In the genomic region with DNA sequence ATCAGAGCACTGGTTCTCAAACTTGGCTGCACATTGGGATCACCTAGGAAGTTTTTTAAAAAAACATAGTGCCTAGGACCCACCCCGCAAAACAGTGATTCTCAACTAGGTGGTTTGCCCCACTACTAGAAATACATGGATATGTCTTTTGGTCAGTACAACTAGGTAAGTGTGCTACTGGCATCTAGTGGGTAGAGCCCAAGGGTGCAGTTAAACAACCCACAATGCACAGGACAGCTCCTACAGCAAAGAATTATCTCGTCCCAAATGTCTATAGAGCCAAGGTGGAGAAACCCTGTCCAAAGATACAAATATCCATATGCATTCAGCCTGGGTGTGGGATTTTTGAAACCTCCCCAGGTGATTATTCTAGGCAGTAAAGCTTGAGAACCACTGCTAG, we compare ENCODE assay signal across 20 cellular contexts. TPM values are rescaled to one million over a fixed set of nuclear protein-coding genes. Genes with fewer than 3 reads are reported as not detected.
DNase-seq lines count a peak whose midpoint lies in the region; TF ChIP-seq lines count a peak whose summit lies in the region.
"Had no signal": no experiment of that assay in that cellular context is flagged by ENCODE, and none has a peak within 500 bp of the region (broad histone marks: within the 10 kb centered on the region; RNA-seq: fewer than 3 reads in every experiment).

No MANE protein-coding gene starts in this region.

- no peaks in the 10 kb centered on the region for H3K36me3 Mint-ChIP-seq in HFFc6 (ENCODE audit: low read depth)
- no peaks in the 10 kb centered on the region for H3K36me3 Mint-ChIP-seq in activated naive CD4-positive, alpha-beta T cell treated with anti-CD3 and anti-CD28 coated beads, Interleukin-2, amount 10 ng/mL, durations not matched to agents 7 days and 5 days

- H3K36me3 ChIP-seq in PC-9 (ENCODE audit: low read depth), result no peaks in the 10 kb centered on the region
- H3K36me3 ChIP-seq: MG63 had no signal

- no peaks in the 10 kb centered on the region for H3K4me1 Mint-ChIP-seq in HFFc6 (ENCODE audit: low read depth)
- no peaks in the 10 kb centered on the region for H3K4me1 Mint-ChIP-seq in activated naive CD4-positive, alpha-beta T cell treated with anti-CD3 and anti-CD28 coated beads, Interleukin-2, amount 10 ng/mL, durations not matched to agents 7 days and 5 days

- H3K9me3 ChIP-seq in PC-9 (ENCODE audit: insufficient read depth, low read depth), result no peaks in the 10 kb centered on the region
- H3K9me3 ChIP-seq: MG63 had no signal

- H3F3A ChIP-seq in PC-9 (ENCODE audit: insufficient read depth, low read depth), result no peaks in the 10 kb centered on the region; the same call in 1 of the 2 replicates

- H3K4me3 ChIP-seq in PC-9, result no peak overlapping the region
- H3K4me3 ChIP-seq: MG63 had no signal

- intact Hi-C loops in PC-9 (cut with micrococcal nuclease; ENCODE audit: unreplicated experiment), result loop anchor here (2.0 kb wide), 1 partner anchor 36 kb away; no protein-coding TSS in a partner anchor

- no peaks in the 10 kb centered on the region for H4K20me1 ChIP-seq in PC-9 (ENCODE audit: insufficient read depth)

- no peak overlapping the region for H3K27ac Mint-ChIP-seq in HFFc6
- no peak overlapping the region for H3K27ac Mint-ChIP-seq in activated naive CD4-positive, alpha-beta T cell treated with anti-CD3 and anti-CD28 coated beads, Interleukin-2, amount 10 ng/mL, durations not matched to agents 7 days and 5 days

- H2AFZ ChIP-seq in PC-9, result no peak overlapping the region

- no peaks in the 10 kb centered on the region for H3K79me2 ChIP-seq in PC-9 (ENCODE audit: low read depth)

- H3K27me3 Mint-ChIP-seq in HFFc6 (ENCODE audit: insufficient read depth), result peaks cover 11% of the 10 kb centered on the region
- no peaks in the 10 kb centered on the region for H3K27me3 Mint-ChIP-seq in activated naive CD4-positive, alpha-beta T cell treated with anti-CD3 and anti-CD28 coated beads, Interleukin-2, amount 10 ng/mL, durations not matched to agents 7 days and 5 days

- no peaks in the 10 kb centered on the region for H3K9me3 Mint-ChIP-seq in HFFc6
- no peaks in the 10 kb centered on the region for H3K9me3 Mint-ChIP-seq in activated naive CD4-positive, alpha-beta T cell treated with anti-CD3 and anti-CD28 coated beads, Interleukin-2, amount 10 ng/mL, durations not matched to agents 7 days and 5 days

- H3K27ac ChIP-seq in VCaP (no peak overlapping the region), PC-9 (no peak overlapping the region)
- H3K27ac ChIP-seq: RWPE1 had no signal

- H3K27me3 ChIP-seq in PC-9 (ENCODE audit: insufficient read depth, low read depth), result no peaks in the 10 kb centered on the region
- H3K27me3 ChIP-seq: MG63 had no signal

- POLR2A ChIA-PET in PC-9 (lab: Charles Lee; ENCODE audit: unreplicated experiment), result interaction anchor here (0.6 kb wide), 1 partner anchor 192 kb away, joined by 5 read pairs; no protein-coding TSS in a partner anchor

- no peak for DNase-seq in HFFc6
- DNase-seq in NCI-H524 treated with DMSO at 0.1 percent for 48 hours (lab: John Stamatoyannopoulos, UW), result no peak
- DNase-seq in activated naive CD4-positive, alpha-beta T cell treated with anti-CD3 and anti-CD28 coated beads, Interleukin-2, amount 10 ng/mL, durations not matched to agents 7 days and 5 days, result no peak
- DNase-seq in PC-9, result no peak
- DNase-seq: DMS79 treated with DMSO at 0.1 percent for 48 hours, GF-D8, KBM-7, MG63, NCI-H1105 treated with DMSO at 0.1 percent for 48 hours, NCI-H1694, NCI-H2029 treated with DMSO at 0.1 percent for 48 hours, NCI-H446 treated with DMSO at 0.1 percent for 48 hours, SHP77 treated with DMSO at 0.1 percent for 48 hours, T-helper 1 cell had no signal

- CTCF ChIA-PET in activated naive CD4-positive, alpha-beta T cell treated with anti-CD3 and anti-CD28 coated beads, Interleukin-2, amount 10 ng/mL, durations not matched to agents 7 days and 5 days (lab: Charles Lee), result interaction anchor here (0.9 to 6.2 kb wide), 4 partner anchors 11 to 244 kb away, joined by 3 to 85 read pairs (median 15); no protein-coding TSS in a partner anchor
- CTCF ChIA-PET in PC-9 (lab: Charles Lee), result interaction anchor here (0.6 to 1.3 kb wide), 3 partner anchors 21 to 110 kb away, joined by 4 to 5 read pairs (median 5); no protein-coding TSS in a partner anchor

- peak; percentile 16; the same call in 1 of the 2 replicates for TF ChIP-seq CTCF in HFFc6 (IDR thresholded peaks at IDR 0.05)
- peak; percentile 6; the same call in 1 of the 2 replicates for TF ChIP-seq CTCF in VCaP (conservative IDR thresholded peaks at IDR 0.05)
- TF ChIP-seq CTCF in PC-9 (conservative IDR thresholded peaks at IDR 0.05), result no peak

- H3K4me3 Mint-ChIP-seq in HFFc6, result no peak overlapping the region
- H3K4me3 Mint-ChIP-seq in activated naive CD4-positive, alpha-beta T cell treated with anti-CD3 and anti-CD28 coated beads, Interleukin-2, amount 10 ng/mL, durations not matched to agents 7 days and 5 days, result no peak overlapping the region

- peaks cover 15% of the 10 kb centered on the region for H3K4me1 ChIP-seq in PC-9 (replicated peaks; ENCODE audit: insufficient read depth)

- H3K9me2 ChIP-seq in PC-9 (ENCODE audit: insufficient read depth), result no peaks in the 10 kb centered on the region

- no peak overlapping the region for H3K4me2 ChIP-seq in PC-9

- BruUV-seq in PC-9 (replicated peaks; lab: Mats Ljungman, UMichigan), result no TSS peak

RNA-seq across cellular contexts. Expression of gene ZNF19, which starts 11.8 kb away (rescaled TPM):
- 1 to 10 TPM; 1.1 to 2.0 (median 1.6) TPM for total RNA-seq in HFFc6 (2021; fragmentation: NEBNext Ultra II Directional; extraction: Animal tissue kit (Norgen Biotek cat#: 25700))
- 6.8 TPM in 2 replicates for total RNA-seq in PC-9 (2021)

RNA-seq across cellular contexts. Expression of gene CHST4, which starts 25.3 kb away (rescaled TPM):
- total RNA-seq in HFFc6 (2021; fragmentation: NEBNext Ultra II Directional; extraction: Animal tissue kit (Norgen Biotek cat#: 25700)), result not detected
- 2.4 and 3.1 TPM in 2 replicates for total RNA-seq in PC-9 (2021)
- total RNA-seq: HT1080 had no signal

RNA-seq across cellular contexts. Expression of gene ZNF23, which starts 38.9 kb away (rescaled TPM):
- 10 to 100 TPM; 12.8 to 16.3 (median 14.5) TPM for total RNA-seq in HFFc6 (2021; fragmentation: NEBNext Ultra II Directional; extraction: Animal tissue kit (Norgen Biotek cat#: 25700))
- total RNA-seq in PC-9 (2021), result 6.9 and 7.9 TPM in 2 replicates

RNA-seq across cellular contexts. Expression of gene TLE7, which starts 59.1 kb away (rescaled TPM):
- not detected for total RNA-seq in HFFc6 (2021; fragmentation: NEBNext Ultra II Directional; extraction: Animal tissue kit (Norgen Biotek cat#: 25700))
- total RNA-seq in PC-9 (2021), result not detected in 2 replicates
- total RNA-seq: Calu3, H4, HT1080, LHCN-M2 had no signal
